In genomic region chr10:3010819-3011422, GRCh38 we compare ENCODE assay signal across 1 cellular context.
A peak's percentile ranks its signal among the peaks of the same experiment; 100 is the strongest.
TF ChIP-seq lines count a peak whose summit lies in the region.

No MANE protein-coding gene starts in this region.

TF ChIP-seq in HepG2, 621 proteins besides CTCF, POLR2A, EP300 and RAD21 (continued from another document):
- TF ChIP-seq PRDM15 (CRISPR knock-in tag; IDR thresholded peaks at IDR 0.05), result no peak
- TF ChIP-seq ZNF678 (CRISPR knock-in tag; IDR thresholded peaks at IDR 0.05), result no peak
- TF ChIP-seq ZNF646 (CRISPR knock-in tag; IDR thresholded peaks at IDR 0.05), result no peak
- peak; percentile 27; the same call in 1 of the 2 replicates for TF ChIP-seq CEBPB (IDR thresholded peaks at IDR 0.05; ENCODE audit: borderline replicate concordance, low read depth, low read length)
- TF ChIP-seq HNRNPK (IDR thresholded peaks at IDR 0.05; ENCODE audit: low read depth, low read length, poor library complexity, severe bottlenecking), result no peak
- TF ChIP-seq, protein P1, sequence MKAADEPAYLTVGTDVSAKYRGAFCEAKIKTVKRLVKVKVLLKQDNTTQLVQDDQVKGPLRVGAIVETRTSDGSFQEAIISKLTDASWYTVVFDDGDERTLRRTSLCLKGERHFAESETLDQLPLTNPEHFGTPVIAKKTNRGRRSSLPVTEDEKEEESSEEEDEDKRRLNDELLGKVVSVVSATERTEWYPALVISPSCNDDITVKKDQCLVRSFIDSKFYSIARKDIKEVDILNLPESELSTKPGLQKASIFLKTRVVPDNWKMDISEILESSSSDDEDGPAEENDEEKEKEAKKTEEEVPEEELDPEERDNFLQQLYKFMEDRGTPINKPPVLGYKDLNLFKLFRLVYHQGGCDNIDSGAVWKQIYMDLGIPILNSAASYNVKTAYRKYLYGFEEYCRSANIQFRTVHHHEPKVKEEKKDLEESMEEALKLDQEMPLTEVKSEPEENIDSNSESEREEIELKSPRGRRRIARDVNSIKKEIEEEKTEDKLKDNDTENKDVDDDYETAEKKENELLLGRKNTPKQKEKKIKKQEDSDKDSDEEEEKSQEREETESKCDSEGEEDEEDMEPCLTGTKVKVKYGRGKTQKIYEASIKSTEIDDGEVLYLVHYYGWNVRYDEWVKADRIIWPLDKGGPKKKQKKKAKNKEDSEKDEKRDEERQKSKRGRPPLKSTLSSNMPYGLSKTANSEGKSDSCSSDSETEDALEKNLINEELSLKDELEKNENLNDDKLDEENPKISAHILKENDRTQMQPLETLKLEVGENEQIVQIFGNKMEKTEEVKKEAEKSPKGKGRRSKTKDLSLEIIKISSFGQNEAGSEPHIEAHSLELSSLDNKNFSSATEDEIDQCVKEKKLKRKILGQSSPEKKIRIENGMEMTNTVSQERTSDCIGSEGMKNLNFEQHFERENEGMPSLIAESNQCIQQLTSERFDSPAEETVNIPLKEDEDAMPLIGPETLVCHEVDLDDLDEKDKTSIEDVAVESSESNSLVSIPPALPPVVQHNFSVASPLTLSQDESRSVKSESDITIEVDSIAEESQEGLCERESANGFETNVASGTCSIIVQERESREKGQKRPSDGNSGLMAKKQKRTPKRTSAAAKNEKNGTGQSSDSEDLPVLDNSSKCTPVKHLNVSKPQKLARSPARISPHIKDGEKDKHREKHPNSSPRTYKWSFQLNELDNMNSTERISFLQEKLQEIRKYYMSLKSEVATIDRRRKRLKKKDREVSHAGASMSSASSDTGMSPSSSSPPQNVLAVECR (CRISPR knock-in tag; IDR thresholded peaks at IDR 0.05; ENCODE audit: borderline replicate concordance), result no peak
- no peak for TF ChIP-seq ZBTB42 (CRISPR knock-in tag; IDR thresholded peaks at IDR 0.05)
- TF ChIP-seq RFX3 (CRISPR knock-in tag; IDR thresholded peaks at IDR 0.05), result no peak
- TF ChIP-seq SIN3B (IDR thresholded peaks at IDR 0.05; ENCODE audit: low read length), result no peak
- no peak for TF ChIP-seq CHD2 (IDR thresholded peaks at IDR 0.05; ENCODE audit: low read depth, low read length)
- TF ChIP-seq NRL (CRISPR knock-in tag; IDR thresholded peaks at IDR 0.05; ENCODE audit: borderline replicate concordance), result no peak
- no peak for TF ChIP-seq ZBTB39 (CRISPR knock-in tag; IDR thresholded peaks at IDR 0.05)
- TF ChIP-seq FOXA1 (IDR thresholded peaks at IDR 0.05), result no peak
- 0 out of 2 replicates have a peak, but pooled peaks have one; percentile 15 for TF ChIP-seq FOXA1 (CRISPR knock-in tag; IDR thresholded peaks at IDR 0.05)
- peak; percentile 31; the same call in 1 of the 2 replicates for TF ChIP-seq TCF7 (IDR thresholded peaks at IDR 0.05; ENCODE audit: low read depth)
